8 cellular contexts compared by ENCODE assay signal in the genomic region with DNA sequence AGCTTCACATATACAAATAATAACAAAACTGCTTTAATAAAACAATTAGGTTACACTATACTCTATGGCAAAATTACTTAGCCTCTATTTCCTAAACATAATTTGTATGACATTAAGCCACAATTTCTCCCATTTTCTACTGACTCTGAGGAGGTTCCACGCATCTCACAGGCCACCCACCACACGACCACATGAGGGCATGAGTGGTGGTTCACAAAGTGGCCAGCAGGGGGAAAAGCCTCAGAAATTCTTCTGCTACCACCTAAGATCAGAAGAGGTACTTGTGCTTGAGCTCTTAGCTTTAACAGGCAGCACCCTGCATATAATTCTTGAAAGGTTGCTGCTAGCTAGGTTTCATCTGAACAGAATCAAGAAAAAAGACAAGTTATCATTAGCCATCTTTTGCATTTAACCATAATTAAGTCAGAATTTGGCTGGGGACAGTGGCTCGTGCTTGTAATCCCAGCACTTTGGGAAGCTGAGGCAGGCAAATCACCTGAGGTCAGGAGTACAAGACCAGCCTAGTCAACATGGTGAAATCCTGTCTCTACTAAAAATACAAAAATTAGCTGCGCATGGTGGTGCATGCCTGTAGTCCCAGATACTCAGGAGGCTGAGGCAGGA. TPM values are rescaled to one million over a fixed set of nuclear protein-coding genes. Genes with fewer than 3 reads are reported as not detected.
A peak's percentile ranks its signal among the peaks of the same experiment; 100 is the strongest.
DNase-seq lines count a peak whose midpoint lies in the region; ATAC-seq and FAIRE-seq lines count a peak whose summit lies in the region.

No MANE protein-coding gene starts in this region.

- peak overlapping the region; percentile 96 for H3K4me3 Mint-ChIP-seq in activated T-helper 17 cell treated with anti-CD3 and anti-CD28 coated beads, Interleukin-2, amount 50 U/mL, for 72 hours

- no peaks in the 10 kb centered on the region for H3K9me3 Mint-ChIP-seq in activated T-helper 17 cell treated with anti-CD3 and anti-CD28 coated beads, Interleukin-2, amount 50 U/mL, for 72 hours

- ATAC-seq in GM21367 (IDR thresholded peaks at IDR 0.05; ENCODE audit: unreplicated experiment) (peak; percentile 94), sciatic nerve (peak; percentile 44)
- ATAC-seq in activated T-helper 17 cell treated with anti-CD3 and anti-CD28 coated beads, Interleukin-2, amount 50 U/mL, for 72 hours (replicated peaks) = peak; percentile 89

- intact Hi-C loops in sciatic nerve (cut with DNase I) = no loop called here

- peaks cover 96% of the 10 kb centered on the region for H3K36me3 Mint-ChIP-seq in activated T-helper 17 cell treated with anti-CD3 and anti-CD28 coated beads, Interleukin-2, amount 50 U/mL, for 72 hours (ENCODE audit: low read depth)

- peak overlapping the region; percentile 47 for H3K27ac Mint-ChIP-seq in activated T-helper 17 cell treated with anti-CD3 and anti-CD28 coated beads, Interleukin-2, amount 50 U/mL, for 72 hours

- H3K27me3 Mint-ChIP-seq in activated T-helper 17 cell treated with anti-CD3 and anti-CD28 coated beads, Interleukin-2, amount 50 U/mL, for 72 hours = no peaks in the 10 kb centered on the region

- peak; percentile 65 for DNase-seq in EH (ENCODE audit: low read depth)
- peak; percentile 33 for DNase-seq in HK-2 (ENCODE audit: unreplicated experiment)
- DNase-seq in RCC 7860 (ENCODE audit: low spot score) = peak; percentile 38
- DNase-seq in globus pallidus (ENCODE audit: low spot score) = peak; percentile 58
- DNase-seq in sciatic nerve (ENCODE audit: low spot score) = no peak
- no peak for DNase-seq in occipital lobe (lab: John Stamatoyannopoulos, UW)

- no peak for FAIRE-seq in RCC 7860 (lab: Jason Lieb, UNC)

- H3K4me1 Mint-ChIP-seq in activated T-helper 17 cell treated with anti-CD3 and anti-CD28 coated beads, Interleukin-2, amount 50 U/mL, for 72 hours = peaks cover 44% of the 10 kb centered on the region

RNA-seq across cellular contexts. Expression of a gene that starts 7.7 kb away (rescaled TPM):
- total RNA-seq in activated T-helper 17 cell treated with anti-CD3 and anti-CD28 coated beads, Interleukin-2, amount 50 U/mL, for 72 hours = 100 to 1,000 TPM; 234 to 320 TPM
- 17.2 TPM for total RNA-seq in sciatic nerve
- 2.7 TPM for total RNA-seq in occipital lobe

RNA-seq across cellular contexts. Expression of a gene that starts 10.9 kb away (rescaled TPM):
- total RNA-seq in activated T-helper 17 cell treated with anti-CD3 and anti-CD28 coated beads, Interleukin-2, amount 50 U/mL, for 72 hours = 10 to 100 TPM; 45.7 to 47.4 TPM
- 46.5 TPM for total RNA-seq in sciatic nerve
- total RNA-seq in occipital lobe = 56.0 TPM

RNA-seq across cellular contexts. Expression of a gene that starts 54.5 kb away (rescaled TPM):
- total RNA-seq in activated T-helper 17 cell treated with anti-CD3 and anti-CD28 coated beads, Interleukin-2, amount 50 U/mL, for 72 hours = 1 to 10 TPM; 4.1 to 5.5 TPM
- total RNA-seq in sciatic nerve (426 TPM), occipital lobe (2.7 TPM)

Comparison
In these comparisons a context has a peak if more than half of its experiments do, and no peak if none do; other contexts are left out.
1. DNase-seq: peak in EH (single experiment), HK-2 (single experiment), RCC 7860 (single experiment) and globus pallidus (single experiment); none in sciatic nerve (single experiment) and occipital lobe (single experiment).
2. ATAC-seq: peak in every context shown above with its lines; median percentile 94 in GM21367; 89 in activated T-helper 17 cell treated with anti-CD3 and anti-CD28 coated beads, Interleukin-2, amount 50 U/mL, for 72 hours; 44 in sciatic nerve.
3. RNA of a gene that starts 7.7 kb away (total RNA-seq): 234 to 320 TPM in activated T-helper 17 cell treated with anti-CD3 and anti-CD28 coated beads, Interleukin-2, amount 50 U/mL, for 72 hours; 17.2 TPM in sciatic nerve (single experiment) and 2.7 TPM in occipital lobe (single experiment); every median in the first group is over 10 times any median in the second.
4. RNA of a gene that starts 54.5 kb away (total RNA-seq): 426 TPM in sciatic nerve (single experiment); 4.1 to 5.5 TPM in activated T-helper 17 cell treated with anti-CD3 and anti-CD28 coated beads, Interleukin-2, amount 50 U/mL, for 72 hours and 2.7 TPM in occipital lobe (single experiment); every median in the first group is over 10 times any median in the second.